2 cellular contexts compared by ENCODE assay signal in genomic region chr12:121782616-121782966, GRCh38.
TF ChIP-seq lines count a peak whose summit lies in the region.

No MANE protein-coding gene starts in this region.

TF ChIP-seq in IMR-90, 13 proteins besides CTCF, POLR2A, EP300 and RAD21:
- TF ChIP-seq NFE2L2 (IDR thresholded peaks at IDR 0.05; ENCODE audit: low read depth, low read length) = no peak

TF ChIP-seq in SK-N-SH, 30 proteins besides CTCF, POLR2A, EP300 and RAD21:
- no peak for TF ChIP-seq ELF1 (IDR thresholded peaks at IDR 0.05)
- no peak for TF ChIP-seq MXI1 (IDR thresholded peaks at IDR 0.05; ENCODE audit: low read depth, low read length)
- TF ChIP-seq, protein P1, sequence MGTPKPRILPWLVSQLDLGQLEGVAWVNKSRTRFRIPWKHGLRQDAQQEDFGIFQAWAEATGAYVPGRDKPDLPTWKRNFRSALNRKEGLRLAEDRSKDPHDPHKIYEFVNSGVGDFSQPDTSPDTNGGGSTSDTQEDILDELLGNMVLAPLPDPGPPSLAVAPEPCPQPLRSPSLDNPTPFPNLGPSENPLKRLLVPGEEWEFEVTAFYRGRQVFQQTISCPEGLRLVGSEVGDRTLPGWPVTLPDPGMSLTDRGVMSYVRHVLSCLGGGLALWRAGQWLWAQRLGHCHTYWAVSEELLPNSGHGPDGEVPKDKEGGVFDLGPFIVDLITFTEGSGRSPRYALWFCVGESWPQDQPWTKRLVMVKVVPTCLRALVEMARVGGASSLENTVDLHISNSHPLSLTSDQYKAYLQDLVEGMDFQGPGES (IDR thresholded peaks at IDR 0.05; ENCODE audit: low read depth, low read length) = no peak
- TF ChIP-seq TAF1 (IDR thresholded peaks at IDR 0.05; ENCODE audit: borderline replicate concordance, low read depth, low read length) = no peak
- no peak for TF ChIP-seq POLR2AphosphoS5 (IDR thresholded peaks at IDR 0.05; ENCODE audit: low read depth, low read length)
- no peak for TF ChIP-seq RXRA (IDR thresholded peaks at IDR 0.05; ENCODE audit: borderline replicate concordance, low read depth)
- TF ChIP-seq TEAD4 (IDR thresholded peaks at IDR 0.05; ENCODE audit: borderline replicate concordance, insufficient read depth) = no peak
- TF ChIP-seq, protein P2, sequence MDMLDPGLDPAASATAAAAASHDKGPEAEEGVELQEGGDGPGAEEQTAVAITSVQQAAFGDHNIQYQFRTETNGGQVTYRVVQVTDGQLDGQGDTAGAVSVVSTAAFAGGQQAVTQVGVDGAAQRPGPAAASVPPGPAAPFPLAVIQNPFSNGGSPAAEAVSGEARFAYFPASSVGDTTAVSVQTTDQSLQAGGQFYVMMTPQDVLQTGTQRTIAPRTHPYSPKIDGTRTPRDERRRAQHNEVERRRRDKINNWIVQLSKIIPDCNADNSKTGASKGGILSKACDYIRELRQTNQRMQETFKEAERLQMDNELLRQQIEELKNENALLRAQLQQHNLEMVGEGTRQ (IDR thresholded peaks at IDR 0.05; ENCODE audit: borderline replicate concordance, low read depth, low read length) = no peak
- no peak for TF ChIP-seq REST (IDR thresholded peaks at IDR 0.05; ENCODE audit: low read depth, low read length)
- no peak for TF ChIP-seq MEF2A (IDR thresholded peaks at IDR 0.05; ENCODE audit: borderline replicate concordance, low read depth)
- no peak for TF ChIP-seq TCF12 (IDR thresholded peaks at IDR 0.05)
- TF ChIP-seq RCOR1 (IDR thresholded peaks at IDR 0.05; ENCODE audit: low read length) = no peak
- no peak for TF ChIP-seq EZH2phosphoT487 (IDR thresholded peaks at IDR 0.05; ENCODE audit: borderline replicate concordance, low read depth)
- TF ChIP-seq YY1 (IDR thresholded peaks at IDR 0.05; ENCODE audit: low read depth) = no peak
- TF ChIP-seq FOSL2 (IDR thresholded peaks at IDR 0.05; ENCODE audit: borderline replicate concordance, low read depth) = no peak
- TF ChIP-seq SMC3 (IDR thresholded peaks at IDR 0.05; ENCODE audit: low read depth, low read length) = no peak
- no peak for TF ChIP-seq CHD2 (IDR thresholded peaks at IDR 0.05; ENCODE audit: low read length, partially characterized antibody)
- no peak for TF ChIP-seq RFX5 (IDR thresholded peaks at IDR 0.05; ENCODE audit: low read length)
